In genomic region chr9:122159026-122159924, GRCh38 we compare ENCODE assay signal across 8 cellular contexts. TPM values are rescaled to one million over a fixed set of nuclear protein-coding genes. Genes with fewer than 3 reads are reported as not detected.
DNase-seq lines count a peak whose midpoint lies in the region; ATAC-seq, FAIRE-seq and TF ChIP-seq lines count a peak whose summit lies in the region.

TSS of gene MORN5 (plus strand) at chr9:122159908. CDS start at chr9:122159973, 65 bp downstream.
TSS of gene NDUFA8 (minus strand) at chr9:122159779. CDS start at chr9:122159677, 102 bp downstream.

- DNase-seq in GM18507 (ENCODE audit: extremely low spot score, insufficient read length, low read depth) (peak; percentile 98), NCI-H1930 (lab: John Stamatoyannopoulos, UW) (peak; percentile 90 to 94), T-helper 22 cell (ENCODE audit: low read depth) (peak; percentile 90), astrocyte of the cerebellum (ENCODE audit: low read depth) (peak; percentile 90), hepatic stellate cell (ENCODE audit: low spot score) (peak; percentile 99), putamen (ENCODE audit: low spot score) (peak; percentile 93), vagina (ENCODE audit: extremely low spot score in 2 of 2) (peak; percentile 95 to 98)

- peak within 1 kb of the TSS; percentile 85 for H3K27ac ChIP-seq in vagina

- peak in 1 of 2 donors; percentile 62 for TF ChIP-seq POLR2A in vagina (IDR thresholded peaks at IDR 0.05)

- H3K4me1 ChIP-seq in vagina, result peaks cover 30% of the 10 kb centered on the region

- ATAC-seq in HG02973 (IDR thresholded peaks at IDR 0.05; ENCODE audit: unreplicated experiment), result peak; percentile 88

- peak within 1 kb of the TSS; percentile 97 for H3K4me3 ChIP-seq in astrocyte of the cerebellum (ENCODE audit: low read depth, low read length)
- peak within 1 kb of the TSS; percentile 82 to 99 for H3K4me3 ChIP-seq in vagina

- peaks cover 3% of the 10 kb centered on the region for H3K9me3 ChIP-seq in vagina

- TF ChIP-seq CTCF in astrocyte of the cerebellum (IDR thresholded peaks at IDR 0.05; ENCODE audit: low read depth, low read length, missing control alignments) (no peak), vagina (IDR thresholded peaks at IDR 0.05) (no peak)

- intact Hi-C loops in vagina (cut with DNase I), result no loop called here

- in situ Hi-C loops in astrocyte of the cerebellum (cut with HindIII; ENCODE audit: low sequenced_read_pairs), result no loop called here

- no peaks in the 10 kb centered on the region for H3K36me3 ChIP-seq in vagina

- no peaks in the 10 kb centered on the region for H3K27me3 ChIP-seq in vagina

- peak; percentile 96 for FAIRE-seq in GM18507 (lab: Jason Lieb, UNC)

RNA-seq across cellular contexts. Expression of gene MORN5, which starts in this region (rescaled TPM):
- not detected for total RNA-seq in vagina

RNA-seq across cellular contexts. Expression of gene NDUFA8, which starts in this region (rescaled TPM):
- total RNA-seq in vagina, result 32.4 TPM

Comparison
In these comparisons a context has a peak if more than half of its experiments do, and no peak if none do; other contexts are left out.
1. Peak in every context shown above with its lines: DNase-seq, ATAC-seq, H3K4me3 ChIP-seq and H3K27ac ChIP-seq.